ENCODE assay signal across 8 cellular contexts in genomic region chr13:75760182-75760981, GRCh38.
DNase-seq lines count a peak whose midpoint lies in the region; ATAC-seq and TF ChIP-seq lines count a peak whose summit lies in the region.

No MANE protein-coding gene starts in this region.

- H3K36me3 Mint-ChIP-seq in mesothelial cell of epicardium = peaks cover 18% of the 10 kb centered on the region

- peak; percentile 36 for DNase-seq in NCI-H2081 treated with DMSO at 0.1 percent for 48 hours (lab: John Stamatoyannopoulos, UW)
- DNase-seq in mammary epithelial cell = peak; percentile 94
- no peak for DNase-seq in mesothelial cell of epicardium (ENCODE audit: low spot score in 2 of 2, unreplicated experiment in 2 of 2)
- no peak for DNase-seq in sigmoid colon
- DNase-seq in stimulated activated naive CD4-positive, alpha-beta T cell treated with Interleukin-2 at 50 U/mL for 16 hours (lab: John Stamatoyannopoulos, UW) = no peak

- TSS peak; percentile 59 for BruUV-seq in mammary epithelial cell (replicated peaks; lab: Mats Ljungman, UMichigan)

- TF ChIP-seq EP300 in sigmoid colon (IDR thresholded peaks at IDR 0.05) = no peak

- CTCF ChIA-PET in mammary epithelial cell (lab: Charles Lee; ENCODE audit: low non-redundant PET) = interaction anchor here (0.6 to 1.3 kb wide), 2 partner anchors 54 to 64 kb away, joined by 3 to 6 read pairs; no protein-coding TSS in a partner anchor

- H3K4me3 Mint-ChIP-seq in mesothelial cell of epicardium = no peak overlapping the region

- H2AFZ ChIP-seq in mammary epithelial cell (ENCODE audit: low read depth, low read length) = peak overlapping the region; percentile 32

- peak overlapping the region; percentile 8 for H3K27ac Mint-ChIP-seq in mesothelial cell of epicardium

- peaks cover 5% of the 10 kb centered on the region for H3K79me2 ChIP-seq in mammary epithelial cell (ENCODE audit: insufficient read depth, low read length)

- peak overlapping the region; percentile 50 to 70 (median 53) for H3K4me3 ChIP-seq in mammary epithelial cell (replicated peaks in 1 of 3; ENCODE audit: insufficient read depth in 1 of 3, low read depth in 2 of 3, low read length in 3 of 3)
- H3K4me3 ChIP-seq in sigmoid colon = peak overlapping the region in 2 of 4 donors; percentile 27 to 31

- H3K9ac ChIP-seq in mammary epithelial cell (ENCODE audit: insufficient read depth, low read length) = peak overlapping the region; percentile 97

- TF ChIP-seq CTCF in mammary epithelial cell (conservative IDR thresholded peaks at IDR 0.05 in 1 of 2, IDR thresholded peaks at IDR 0.05 in 1 of 2; ENCODE audit: extremely low read depth in 1 of 2, insufficient read depth in 1 of 2, low read depth in 1 of 2, low read length in 2 of 2) (peak; percentile 8 to 56), mesothelial cell of epicardium (IDR thresholded peaks at IDR 0.05; ENCODE audit: unreplicated experiment) (no peak), sigmoid colon (IDR thresholded peaks at IDR 0.05) (no peak)

- peaks cover 15% of the 10 kb centered on the region for H3K9me3 Mint-ChIP-seq in mesothelial cell of epicardium

- peak in 1 of 2 donors; percentile 47 for TF ChIP-seq POLR2A in sigmoid colon (IDR thresholded peaks at IDR 0.05)

- H3K4me1 Mint-ChIP-seq in mesothelial cell of epicardium = peaks cover 29% of the 10 kb centered on the region

- no peaks in the 10 kb centered on the region for H3K27me3 Mint-ChIP-seq in mesothelial cell of epicardium (ENCODE audit: low read depth)

- H3K4me2 ChIP-seq in mammary epithelial cell (ENCODE audit: insufficient read depth, low read depth, low read length) = peak overlapping the region; percentile 88

- H3K36me3 ChIP-seq in mammary epithelial cell (ENCODE audit: insufficient read depth, low read length) (no peaks in the 10 kb centered on the region), sigmoid colon (no peaks in the 10 kb centered on the region)

- H3K4me1 ChIP-seq in mammary epithelial cell (ENCODE audit: insufficient read depth, low read length) (peaks cover 12% of the 10 kb centered on the region), sigmoid colon (peaks cover 0 to 8% (median 3%) of the 10 kb centered on the region in 4 donors)

- dilution Hi-C loops in mammary epithelial cell (cut with HindIII; ENCODE audit: low sequenced_read_pairs) = no loop called here

- H4K20me1 ChIP-seq in mammary epithelial cell (ENCODE audit: insufficient read depth, low read length) = no peaks in the 10 kb centered on the region

- H3K27ac ChIP-seq in mammary epithelial cell (ENCODE audit: insufficient read depth, low read depth, low read length) = peak overlapping the region; percentile 100
- H3K27ac ChIP-seq in sigmoid colon = peak overlapping the region in 2 of 4 donors; percentile 38 to 66

- ATAC-seq in GM18498 (IDR thresholded peaks at IDR 0.05; ENCODE audit: unreplicated experiment) = peak; percentile 37
- peak; percentile 33 for ATAC-seq in HG02623 (IDR thresholded peaks at IDR 0.05; ENCODE audit: unreplicated experiment)
- no peak for ATAC-seq in HG02798 (IDR thresholded peaks at IDR 0.05; ENCODE audit: poor library complexity, unreplicated experiment)

- WGBS in mammary epithelial cell (ENCODE audit: low coverage, missing lambda C conversion rate) = 15% methylated on average over 7 of the region's 9 CpGs
- WGBS in sigmoid colon, 2 donors = 9 to 34% methylated on average over 9 of the region's 9 CpGs

- H3K27me3 ChIP-seq in mammary epithelial cell (ENCODE audit: insufficient read depth, low read length) (no peaks in the 10 kb centered on the region), sigmoid colon (no peaks in the 10 kb centered on the region)

- intact Hi-C loops in mammary epithelial cell (cut with micrococcal nuclease) (loop anchor here (1.0 kb wide), 1 partner anchor 55 kb away; no protein-coding TSS in a partner anchor), sigmoid colon (cut with DNase I) (no loop called here)

- no peaks in the 10 kb centered on the region for H3K9me3 ChIP-seq in mammary epithelial cell (replicated peaks; ENCODE audit: insufficient read depth, low read length)
- H3K9me3 ChIP-seq in sigmoid colon = no peaks in the 10 kb centered on the region

- in situ Hi-C loops in mammary epithelial cell (cut with MboI; ENCODE audit: low sequenced_read_pairs in 2 of 2) = no loop called here

Comparison
In these comparisons a context has a peak if more than half of its experiments do, and no peak if none do; other contexts are left out.
1. DNase-seq: peak in NCI-H2081 treated with DMSO at 0.1 percent for 48 hours (single experiment) and mammary epithelial cell (single experiment); none in mesothelial cell of epicardium (0 of 2), sigmoid colon (single experiment) and stimulated activated naive CD4-positive, alpha-beta T cell treated with Interleukin-2 at 50 U/mL for 16 hours (single experiment).
2. CTCF ChIP-seq: peak in mammary epithelial cell (2 of 2); none in mesothelial cell of epicardium (single experiment) and sigmoid colon (0 of 4).